Comparison of ENCODE assay signal across 21 cellular contexts in the genomic region with DNA sequence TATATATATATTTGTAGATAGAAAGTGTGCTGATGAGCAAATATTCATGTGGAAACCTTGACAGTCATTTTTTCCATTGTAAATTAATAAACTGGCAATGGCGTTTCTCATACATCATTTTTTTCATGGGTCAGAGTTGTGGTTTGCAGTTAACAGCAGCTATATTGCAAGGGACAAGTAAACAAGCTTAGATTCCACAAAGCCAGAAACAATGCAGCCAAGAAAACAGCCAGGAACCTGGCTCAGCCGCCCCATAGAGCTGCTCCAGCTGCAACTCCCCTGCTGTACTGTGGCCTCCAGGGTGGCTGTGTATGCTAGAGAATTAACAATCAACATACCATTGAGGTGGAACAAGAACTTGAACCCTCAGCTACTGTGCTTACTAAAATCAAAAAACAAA.
DNase-seq lines count a peak whose midpoint lies in the region; ATAC-seq and TF ChIP-seq lines count a peak whose summit lies in the region.
"Had no signal": no experiment of that assay in that cellular context is flagged by ENCODE, and none has a peak within 500 bp of the region (broad histone marks: within the 10 kb centered on the region; RNA-seq: fewer than 3 reads in every experiment).

No MANE protein-coding gene starts in this region.

- H3K9me3 Mint-ChIP-seq in MCF 10A (ENCODE audit: unreplicated experiment) (peaks cover 8% of the 10 kb centered on the region), neural progenitor cell (peaks cover 28% of the 10 kb centered on the region)
- peaks cover 5% of the 10 kb centered on the region for H3K9me3 Mint-ChIP-seq in activated CD8-positive, alpha-beta T cell treated with anti-CD3 and anti-CD28 coated beads for 36 hours

- TF ChIP-seq POLR2A in breast epithelium (IDR thresholded peaks at IDR 0.05) = no peak
- TF ChIP-seq POLR2A in spleen (IDR thresholded peaks at IDR 0.05) = no peak

- H3K27ac Mint-ChIP-seq in MCF 10A (ENCODE audit: low read depth, unreplicated experiment) = no peak overlapping the region
- H3K27ac Mint-ChIP-seq in neural progenitor cell = peak overlapping the region; percentile 99
- no peak overlapping the region for H3K27ac Mint-ChIP-seq in activated CD8-positive, alpha-beta T cell treated with anti-CD3 and anti-CD28 coated beads for 36 hours
- H3K27ac Mint-ChIP-seq: CD4-positive, alpha-beta memory T cell had no signal

- H3K4me1 Mint-ChIP-seq in MCF 10A (ENCODE audit: insufficient read depth, unreplicated experiment) = no peaks in the 10 kb centered on the region
- peaks cover 59% of the 10 kb centered on the region for H3K4me1 Mint-ChIP-seq in neural progenitor cell
- no peaks in the 10 kb centered on the region for H3K4me1 Mint-ChIP-seq in activated CD8-positive, alpha-beta T cell treated with anti-CD3 and anti-CD28 coated beads for 36 hours (ENCODE audit: low read depth)
- H3K4me1 Mint-ChIP-seq: CD4-positive, alpha-beta memory T cell had no signal

- H3K27ac ChIP-seq in breast epithelium = no peak overlapping the region
- H3K27ac ChIP-seq in neural progenitor cell = no peak overlapping the region
- no peak overlapping the region for H3K27ac ChIP-seq in spleen
- H3K27ac ChIP-seq: BLaER1 treated with 17β-estradiol and CSF1 and Interleukin-3, amounts not matched to agents 10 nM and 100 nM; GM23248; PC-9; RWPE1 had no signal

- H3K9me3 ChIP-seq in breast epithelium = peaks cover 0 to 19% of the 10 kb centered on the region in 2 donors
- no peaks in the 10 kb centered on the region for H3K9me3 ChIP-seq in neural progenitor cell (ENCODE audit: low read depth)
- H3K9me3 ChIP-seq in spleen = peaks cover 0 to 27% (median 2%) of the 10 kb centered on the region in 8 donors
- H3K9me3 ChIP-seq: SK-N-SH had no signal

- POLR2A ChIA-PET in MCF 10A (lab: Yijun Ruan, JAX) = no interaction called here
- POLR2A ChIA-PET in activated CD8-positive, alpha-beta T cell treated with anti-CD3 and anti-CD28 coated beads for 36 hours (lab: Charles Lee) = no interaction called here

- CTCF ChIA-PET in MCF 10A (lab: Yijun Ruan, JAX) = interaction anchor here (0.6 kb wide), 2 partner anchors 166 to 418 kb away, joined by 3 read pairs; no protein-coding TSS in a partner anchor
- CTCF ChIA-PET in activated CD8-positive, alpha-beta T cell treated with anti-CD3 and anti-CD28 coated beads for 36 hours (lab: Charles Lee) = no interaction called here

- no peaks in the 10 kb centered on the region for H3K4me1 ChIP-seq in breast epithelium
- H3K4me1 ChIP-seq in neural progenitor cell = peaks cover 27% of the 10 kb centered on the region
- H3K4me1 ChIP-seq in spleen = peaks cover 0 to 7% (median 0%) of the 10 kb centered on the region in 6 donors
- H3K4me1 ChIP-seq: BLaER1 treated with 17β-estradiol and CSF1 and Interleukin-3, amounts not matched to agents 10 nM and 100 nM had no signal

- H3K4me3 Mint-ChIP-seq in MCF 10A (ENCODE audit: unreplicated experiment) (no peak overlapping the region), neural progenitor cell (no peak overlapping the region)
- H3K4me3 Mint-ChIP-seq in activated CD8-positive, alpha-beta T cell treated with anti-CD3 and anti-CD28 coated beads for 36 hours = no peak overlapping the region
- H3K4me3 Mint-ChIP-seq: CD4-positive, alpha-beta memory T cell had no signal

- no peak overlapping the region for H3K9ac ChIP-seq in neural progenitor cell
- H3K9ac ChIP-seq: BLaER1 treated with 17β-estradiol and CSF1 and Interleukin-3, amounts not matched to agents 10 nM and 100 nM; GM23248; SK-N-SH had no signal

- H3K4me2 ChIP-seq in neural progenitor cell = no peak overlapping the region
- H3K4me2 ChIP-seq: BLaER1 treated with 17β-estradiol and CSF1 and Interleukin-3, amounts not matched to agents 10 nM and 100 nM; PC-9; SK-N-SH had no signal

- DNase-seq in MCF 10A (ENCODE audit: unreplicated experiment) (peak; percentile 58), breast epithelium (ENCODE audit: low spot score in 2 of 2) (no peak), choroid plexus epithelial cell (ENCODE audit: low read depth) (peak; percentile 87), neural progenitor cell (ENCODE audit: low spot score) (peak; percentile 36), spleen (no peak), NCI-H1436 (lab: John Stamatoyannopoulos, UW) (no peak)
- DNase-seq in activated CD8-positive, alpha-beta T cell treated with anti-CD3 and anti-CD28 coated beads for 36 hours = no peak
- DNase-seq: 8988T; CD4-positive, alpha-beta memory T cell; DMS153; GM23248; HCEC 1CT; KG1; NCI-H187; NCI-H510A; NCI-H748 treated with DMSO at 0.1 percent for 48 hours; PC-9; SIG-M5; SK-N-SH had no signal

- no peak overlapping the region for H3K4me3 ChIP-seq in breast epithelium
- no peak overlapping the region for H3K4me3 ChIP-seq in choroid plexus epithelial cell (ENCODE audit: low read depth, low read length)
- H3K4me3 ChIP-seq in neural progenitor cell = no peak overlapping the region
- H3K4me3 ChIP-seq in spleen = no peak overlapping the region
- H3K4me3 ChIP-seq: BLaER1 treated with 17β-estradiol and CSF1 and Interleukin-3, amounts not matched to agents 10 nM and 100 nM; GM23248; PC-9 had no signal

- no peak overlapping the region for H2AFZ ChIP-seq in neural progenitor cell (replicated peaks)
- H2AFZ ChIP-seq: GM23248, PC-9 had no signal

- H3K36me3 ChIP-seq in breast epithelium = no peaks in the 10 kb centered on the region
- no peaks in the 10 kb centered on the region for H3K36me3 ChIP-seq in neural progenitor cell
- no peaks in the 10 kb centered on the region for H3K36me3 ChIP-seq in spleen
- H3K36me3 ChIP-seq: BLaER1 treated with 17β-estradiol and CSF1 and Interleukin-3, amounts not matched to agents 10 nM and 100 nM had no signal

- H3K79me2 ChIP-seq in neural progenitor cell (ENCODE audit: low read depth) = no peaks in the 10 kb centered on the region

- H3K36me3 Mint-ChIP-seq in MCF 10A (ENCODE audit: insufficient read depth, unreplicated experiment) (no peaks in the 10 kb centered on the region), neural progenitor cell (peaks cover 14% of the 10 kb centered on the region)
- no peaks in the 10 kb centered on the region for H3K36me3 Mint-ChIP-seq in activated CD8-positive, alpha-beta T cell treated with anti-CD3 and anti-CD28 coated beads for 36 hours (ENCODE audit: low read depth)
- H3K36me3 Mint-ChIP-seq: CD4-positive, alpha-beta memory T cell had no signal

- intact Hi-C loops in MCF 10A (cut with micrococcal nuclease) (no loop called here), breast epithelium (cut with DNase I; ENCODE audit: low total_unique reads) (no loop called here), spleen (cut with DNase I; ENCODE audit: low total_unique reads) (no loop called here)
- intact Hi-C loops in activated CD8-positive, alpha-beta T cell treated with anti-CD3 and anti-CD28 coated beads for 36 hours (cut with micrococcal nuclease) = no loop called here

- WGBS in spleen, 5 donors = 44 to 62% (median 59%) methylated on average over 2 of the region's 2 CpGs

- H3K27me3 ChIP-seq in breast epithelium = no peaks in the 10 kb centered on the region
- no peaks in the 10 kb centered on the region for H3K27me3 ChIP-seq in neural progenitor cell
- H3K27me3 ChIP-seq in spleen (replicated peaks in 1 of 7) = no peaks in the 10 kb centered on the region
- H3K27me3 ChIP-seq: BLaER1 treated with 17β-estradiol and CSF1 and Interleukin-3, amounts not matched to agents 10 nM and 100 nM had no signal

- H3K27me3 Mint-ChIP-seq in MCF 10A (ENCODE audit: insufficient read depth, unreplicated experiment) = no peaks in the 10 kb centered on the region
- peaks cover 9% of the 10 kb centered on the region for H3K27me3 Mint-ChIP-seq in neural progenitor cell (ENCODE audit: insufficient read depth, low read depth)
- H3K27me3 Mint-ChIP-seq in activated CD8-positive, alpha-beta T cell treated with anti-CD3 and anti-CD28 coated beads for 36 hours = no peaks in the 10 kb centered on the region
- H3K27me3 Mint-ChIP-seq: CD4-positive, alpha-beta memory T cell had no signal

- no peak for ATAC-seq in activated CD8-positive, alpha-beta T cell treated with anti-CD3 and anti-CD28 coated beads for 36 hours

- H4K20me1 ChIP-seq in neural progenitor cell (ENCODE audit: low read depth) = peaks cover 5% of the 10 kb centered on the region
- H4K20me1 ChIP-seq: BLaER1 treated with 17β-estradiol and CSF1 and Interleukin-3, amounts not matched to agents 10 nM and 100 nM had no signal

- peaks cover 14% of the 10 kb centered on the region for H3F3A ChIP-seq in neural progenitor cell (ENCODE audit: low read depth)

- TF ChIP-seq CTCF in MCF 10A (IDR thresholded peaks at IDR 0.05; ENCODE audit: unreplicated experiment) (no peak), breast epithelium (IDR thresholded peaks at IDR 0.05) (no peak), choroid plexus epithelial cell (conservative IDR thresholded peaks at IDR 0.05; ENCODE audit: low read depth, low read length) (no peak), neural progenitor cell (IDR thresholded peaks at IDR 0.05) (no peak), spleen (IDR thresholded peaks at IDR 0.05 in 8 of 11, conservative IDR thresholded peaks at IDR 0.05 in 3 of 11) (no peak)
- no peak for TF ChIP-seq CTCF in activated CD8-positive, alpha-beta T cell treated with anti-CD3 and anti-CD28 coated beads for 36 hours (IDR thresholded peaks at IDR 0.05)

- no TSS peak for BruUV-seq in MCF 10A (replicated peaks; lab: Mats Ljungman, UMichigan)

Comparison
In these comparisons a context has a peak if more than half of its experiments do, and no peak if none do; other contexts are left out.
1. DNase-seq: peak in MCF 10A (single experiment), choroid plexus epithelial cell (single experiment) and neural progenitor cell (single experiment); none in breast epithelium (0 of 2), spleen (single experiment), activated CD8-positive, alpha-beta T cell treated with anti-CD3 and anti-CD28 coated beads for 36 hours (single experiment) and NCI-H1436 (single experiment).